Comparison of ENCODE assay signal across 19 cellular contexts in genomic region chrX:100435726-100436125, GRCh38. TPM values are rescaled to one million over a fixed set of nuclear protein-coding genes. Genes with fewer than 3 reads are reported as not detected.
DNase-seq lines count a peak whose midpoint lies in the region; ATAC-seq, FAIRE-seq and TF ChIP-seq lines count a peak whose summit lies in the region.
"Had no signal": no experiment of that assay in that cellular context is flagged by ENCODE, and none has a peak within 500 bp of the region (broad histone marks: within the 10 kb centered on the region; RNA-seq: fewer than 3 reads in every experiment).

No MANE protein-coding gene starts in this region.

- H4K8ac ChIP-seq in H1 (ENCODE audit: extremely low read depth, insufficient read depth, low read length) (no peak overlapping the region), mesendoderm (ENCODE audit: low read depth, low read length) (no peak overlapping the region)

- H3K23ac ChIP-seq in H1 (ENCODE audit: insufficient read length) (no peak overlapping the region), mesendoderm (ENCODE audit: low read length) (no peak overlapping the region)

- no peaks in the 10 kb centered on the region for H3K9me3 ChIP-seq in HUES6 (ENCODE audit: control insufficient read depth, insufficient read depth, low read depth, low read length)
- no peaks in the 10 kb centered on the region for H3K9me3 ChIP-seq in H1 (ENCODE audit: insufficient read depth in 2 of 2, low read depth in 1 of 2, low read length in 1 of 2)
- H3K9me3 ChIP-seq in T-helper 17 cell (ENCODE audit: control insufficient read depth, low read length, poor library complexity, severe bottlenecking) = no peaks in the 10 kb centered on the region
- no peaks in the 10 kb centered on the region for H3K9me3 ChIP-seq in uterus
- H3K9me3 ChIP-seq: BLaER1 had no signal

- no peaks in the 10 kb centered on the region for H3K4me1 Mint-ChIP-seq in T-helper 17 cell
- H3K4me1 Mint-ChIP-seq: CD14-positive monocyte had no signal

- TF ChIP-seq RAD21 in H1 (IDR thresholded peaks at IDR 0.05 in 1 of 2, conservative IDR thresholded peaks at IDR 0.05 in 1 of 2; ENCODE audit: low read depth in 2 of 2, low read length in 2 of 2) = no peak

- FAIRE-seq in H1 (lab: Jason Lieb, UNC) = peak; percentile 74
- FAIRE-seq: GM12878, H54 had no signal

- TF ChIP-seq CTCF in H1 (IDR thresholded peaks at IDR 0.05; ENCODE audit: control extremely low read depth in 1 of 3, insufficient read depth in 1 of 3, low read depth in 1 of 3, low read length in 3 of 3) (no peak), uterus (IDR thresholded peaks at IDR 0.05) (no peak)

- H3K9ac ChIP-seq in HUES6 (ENCODE audit: low read length) = no peak overlapping the region
- no peak overlapping the region for H3K9ac ChIP-seq in H1 (replicated peaks in 1 of 4; ENCODE audit: extremely low read depth in 1 of 4, low read depth in 3 of 4, low read length in 3 of 4)
- H3K9ac ChIP-seq in mesendoderm (ENCODE audit: low read length) = no peak overlapping the region
- H3K9ac ChIP-seq: BLaER1 had no signal

- H3K36me3 Mint-ChIP-seq in T-helper 17 cell (ENCODE audit: low read depth) = no peaks in the 10 kb centered on the region
- H3K36me3 Mint-ChIP-seq: CD14-positive monocyte; CD8-positive, alpha-beta T cell had no signal

- no peak overlapping the region for H4K91ac ChIP-seq in H1 (replicated peaks; ENCODE audit: insufficient read length, low read length)

- H3K36me3 ChIP-seq in HUES6 (ENCODE audit: control insufficient read depth, insufficient read depth, low read length) (no peaks in the 10 kb centered on the region), H1 (ENCODE audit: control insufficient read depth in 2 of 4, insufficient read depth in 4 of 4, low read length in 3 of 4) (no peaks in the 10 kb centered on the region), mesendoderm (ENCODE audit: control insufficient read depth, insufficient read depth, low read length) (no peaks in the 10 kb centered on the region), uterus (no peaks in the 10 kb centered on the region)
- H3K36me3 ChIP-seq: BLaER1 had no signal

- H4K20me1 ChIP-seq in H1 (replicated peaks in 1 of 2; ENCODE audit: control insufficient read depth in 1 of 2, insufficient read depth in 2 of 2, low read length in 2 of 2) = no peaks in the 10 kb centered on the region
- H4K20me1 ChIP-seq: BLaER1 had no signal

- intact Hi-C loops in uterus (cut with DNase I; ENCODE audit: low total_unique reads) = no loop called here

- no peaks in the 10 kb centered on the region for H3K79me1 ChIP-seq in H1 (ENCODE audit: low read depth, low read length)
- H3K79me1 ChIP-seq in mesendoderm (ENCODE audit: low read length) = no peaks in the 10 kb centered on the region

- H3K23me2 ChIP-seq in H1 (ENCODE audit: low read depth, low read length) = no peaks in the 10 kb centered on the region

- H3K18ac ChIP-seq in H1 (ENCODE audit: extremely low read depth, low read length) = no peak overlapping the region
- no peak overlapping the region for H3K18ac ChIP-seq in mesendoderm (ENCODE audit: low read length)

- DNase-seq in ELF-1 (ENCODE audit: low read depth, low spot score) (peak; percentile 77), H1 (ENCODE audit: low read depth in 1 of 2, low spot score in 2 of 2) (no peak), mesendoderm (peak; percentile 65), activated gamma-delta T cell (lab: John Stamatoyannopoulos, UW) (no peak), medulla oblongata (ENCODE audit: extremely low spot score) (no peak), T-helper 17 cell (no peak), uterus (no peak)
- DNase-seq: 8988T; Calu3; CD8-positive, alpha-beta T cell; DMS79 treated with DMSO at 0.1 percent for 48 hours; HCEC 1CT; IMR-90 had no signal

- H3K27me3 ChIP-seq in HUES6 (ENCODE audit: control insufficient read depth, insufficient read depth, low read length) (no peaks in the 10 kb centered on the region; the same call in 1 of the 2 replicates), H1 (replicated peaks in 1 of 4; ENCODE audit: control insufficient read depth in 3 of 4, extremely low read depth in 1 of 4, insufficient read depth in 3 of 4, low read length in 3 of 4) (no peaks in the 10 kb centered on the region), mesendoderm (ENCODE audit: insufficient read depth, low read length, poor library complexity) (no peaks in the 10 kb centered on the region), uterus (no peaks in the 10 kb centered on the region)
- H3K27me3 ChIP-seq: BLaER1 had no signal

- H2BK5ac ChIP-seq in H1 (ENCODE audit: low read depth, low read length) = no peak overlapping the region
- H2BK5ac ChIP-seq in mesendoderm (ENCODE audit: low read length) = no peak overlapping the region

- no peak overlapping the region for H2BK20ac ChIP-seq in H1 (ENCODE audit: low read length)

- TF ChIP-seq POLR2A in H1 (IDR thresholded peaks at IDR 0.05; ENCODE audit: control extremely low read depth in 1 of 2, low read depth in 2 of 2, low read length in 2 of 2) (no peak), uterus (IDR thresholded peaks at IDR 0.05) (no peak)

- peaks cover 37% of the 10 kb centered on the region for H3K4me1 ChIP-seq in HUES6 (ENCODE audit: control insufficient read depth, insufficient read depth, low read length)
- H3K4me1 ChIP-seq in H1 (replicated peaks in 1 of 4; ENCODE audit: control insufficient read depth in 3 of 4, insufficient read depth in 4 of 4, low read length in 3 of 4) = peaks cover 0 to 9% (median 4%) of the 10 kb centered on the region in 4 experiments; a peak in 4 of 7 replicates
- H3K4me1 ChIP-seq in mesendoderm (ENCODE audit: control insufficient read depth, low read depth, low read length) = no peaks in the 10 kb centered on the region
- H3K4me1 ChIP-seq in uterus = no peaks in the 10 kb centered on the region
- H3K4me1 ChIP-seq: BLaER1 had no signal

- H3K4me2 ChIP-seq in H1 (ENCODE audit: insufficient read depth in 1 of 2, low read depth in 2 of 2, low read length in 2 of 2) = 0 out of 4 replicates have a peak overlapping the region, but pooled peaks of 1 of the 2 experiments have one; percentile 11
- H3K4me2 ChIP-seq in mesendoderm (ENCODE audit: low read length) = no peak overlapping the region
- H3K4me2 ChIP-seq: BLaER1 had no signal

- H3K4me3 Mint-ChIP-seq in T-helper 17 cell = no peak overlapping the region
- H3K4me3 Mint-ChIP-seq: CD14-positive monocyte; CD8-positive, alpha-beta T cell had no signal

- CTCF ChIA-PET in H1 (lab: Charles Lee; ENCODE audit: partially characterized antibody) = interaction anchor here (1.0 to 2.9 kb wide), 2 partner anchors 13 to 22 kb away, joined by 4 to 19 read pairs; no protein-coding TSS in a partner anchor

- no peak overlapping the region for H3K4ac ChIP-seq in H1 (replicated peaks; ENCODE audit: insufficient read length, low read depth, low read length)
- H3K4ac ChIP-seq in mesendoderm (ENCODE audit: low read depth, low read length) = no peak overlapping the region

- H3K4me3 ChIP-seq in HUES6 (ENCODE audit: low read depth, low read length) = peak overlapping the region; percentile 2; the same call in 1 of the 2 replicates
- H3K4me3 ChIP-seq in H1 (ENCODE audit: extremely low read depth in 1 of 4, insufficient read depth in 2 of 4, low read depth in 3 of 4, low read length in 4 of 4) = no peak overlapping the region
- no peak overlapping the region for H3K4me3 ChIP-seq in mesendoderm (ENCODE audit: low read length)
- no peak overlapping the region for H3K4me3 ChIP-seq in uterus
- H3K4me3 ChIP-seq: BLaER1, GM12878 had no signal

- H3K27ac Mint-ChIP-seq in T-helper 17 cell = no peak overlapping the region
- H3K27ac Mint-ChIP-seq: CD8-positive, alpha-beta T cell had no signal

- no peak overlapping the region for H2BK120ac ChIP-seq in H1 (replicated peaks; ENCODE audit: low read depth, low read length)
- no peak overlapping the region for H2BK120ac ChIP-seq in mesendoderm (ENCODE audit: low read depth, low read length)

- no peak for ATAC-seq in T-helper 17 cell
- ATAC-seq: CD8-positive, alpha-beta T cell; GM12878 had no signal

- POLR2A ChIA-PET in H1 (lab: Charles Lee; ENCODE audit: partially characterized antibody) = no interaction called here

- peaks cover 6% of the 10 kb centered on the region for H3K27me3 Mint-ChIP-seq in T-helper 17 cell

- H2BK12ac ChIP-seq in H1 (ENCODE audit: low read depth, low read length) = no peak overlapping the region

- H2BK15ac ChIP-seq in H1 (ENCODE audit: low read length) = no peak overlapping the region
- no peak overlapping the region for H2BK15ac ChIP-seq in mesendoderm (replicated peaks; ENCODE audit: low read depth)

- no peak for TF ChIP-seq EP300 in H1 (IDR thresholded peaks at IDR 0.05; ENCODE audit: borderline replicate concordance in 1 of 2, low read depth in 2 of 2, low read length in 2 of 2)

- H2AFZ ChIP-seq in H1 (ENCODE audit: low read length) = no peak overlapping the region

- H3K14ac ChIP-seq in H1 (ENCODE audit: insufficient read length) = no peak overlapping the region

- H4K5ac ChIP-seq in H1 (ENCODE audit: insufficient read length, low read depth, low read length) (no peak overlapping the region), mesendoderm (ENCODE audit: low read length) (no peak overlapping the region)

- H3K79me2 ChIP-seq in H1 (ENCODE audit: control insufficient read depth in 1 of 2, insufficient read depth in 2 of 2, low read length in 2 of 2) (no peaks in the 10 kb centered on the region), mesendoderm (ENCODE audit: control insufficient read depth, insufficient read depth, low read length) (no peaks in the 10 kb centered on the region)

- H3K56ac ChIP-seq in H1 (replicated peaks; ENCODE audit: insufficient read length, low read depth, low read length) (no peak overlapping the region), mesendoderm (ENCODE audit: low read length) (no peak overlapping the region)

- H3K27ac ChIP-seq in HUES6 (ENCODE audit: low read depth, low read length) = no peak overlapping the region
- no peak overlapping the region for H3K27ac ChIP-seq in H1 (ENCODE audit: low read depth, low read length)
- H3K27ac ChIP-seq in mesendoderm (ENCODE audit: low read depth, low read length) = no peak overlapping the region
- no peak overlapping the region for H3K27ac ChIP-seq in uterus
- H3K27ac ChIP-seq: BLaER1 had no signal

- H2AK5ac ChIP-seq in H1 (ENCODE audit: low read depth, low read length) = no peak overlapping the region
- no peak overlapping the region for H2AK5ac ChIP-seq in mesendoderm (ENCODE audit: low read length)

TF ChIP-seq in H1, 55 proteins besides CTCF, POLR2A, EP300 and RAD21 (continues in another document):
- no peak for TF ChIP-seq JUND (IDR thresholded peaks at IDR 0.05; ENCODE audit: low read length)

RNA-seq across cellular contexts. Expression of gene PCDH19, which starts 25.7 kb away (rescaled TPM):
- total RNA-seq in H1 (2021; fragmentation: NEBNext Ultra II Directional; extraction: Animal tissue kit (Norgen Biotek cat#: 25700)) = 0.46 and 1.2 TPM in 2 replicates
- polyA plus RNA-seq in H1 (2011; rRNA removed) = 0.12 and 0.17 TPM in 2 replicates
- 0.10 TPM for polyA plus RNA-seq in H1 (2011; cell fraction: cytosol; rRNA removed)
- 0.56 TPM for polyA plus RNA-seq in H1 (2011; cell fraction: nucleus; rRNA removed)
- 0.10 to 0.23 TPM (median 0.17 TPM) in 4 replicates for polyA plus RNA-seq in H1 (2012, experiment 1 of 2)
- polyA plus RNA-seq in H1 (2012, experiment 2 of 2) = 0.05 TPM
- polyA plus RNA-seq in H1 (2013, experiment 1 of 2) = 0.43 TPM
- 0.50 TPM for polyA plus RNA-seq in H1 (2013, experiment 2 of 2)
- polyA minus RNA-seq in H1 (2011; rRNA and poly(A)+ RNA removed) = 0.22 and 0.60 TPM in 2 replicates
- 0.22 TPM for polyA minus RNA-seq in H1 (2011; cell fraction: cytosol; rRNA and poly(A)+ RNA removed)
- polyA minus RNA-seq in H1 (2011; cell fraction: nucleus; rRNA and poly(A)+ RNA removed) = 0.80 TPM
- polyA plus RNA-seq in mesendoderm (2013, experiment 1 of 2) = 0.35 TPM
- 0.60 TPM for polyA plus RNA-seq in mesendoderm (2013, experiment 2 of 2)
- total RNA-seq in T-helper 17 cell (under 1 TPM in 1 of 2 donors, not detected in 1; 0.03 TPM), uterus (1 to 10 TPM; 2.0 to 5.2 (median 3.4) TPM)
- total RNA-seq: CD8-positive, alpha-beta T cell; GM12878; HT-29; IMR-90 had no signal
- polyA plus RNA-seq: CD14-positive monocyte, IMR-90 had no signal

Comparison
In these comparisons a context has a peak if more than half of its experiments do, and no peak if none do; other contexts are left out.
1. DNase-seq: peak in ELF-1 (single experiment) and mesendoderm (single experiment); none in H1 (0 of 2), activated gamma-delta T cell (single experiment), medulla oblongata (single experiment), T-helper 17 cell (0 of 3) and uterus (0 of 2).